27 cellular contexts compared by ENCODE assay signal in genomic region chr12:123003257-123003656, GRCh38.
"Had no signal": no experiment of that assay in that cellular context is flagged by ENCODE, and none has a peak within 500 bp of the region (broad histone marks: within the 10 kb centered on the region; RNA-seq: fewer than 3 reads in every experiment).

No MANE protein-coding gene starts in this region.

- H3K27ac Mint-ChIP-seq: dendritic cell treated with granulocyte-macrophage colony-stimulating factor and Interleukin-4, amounts not matched to agents 40 ng/mL and 50 ng/mL, for 4 days; endodermal cell; stimulated activated naive B cell treated with anti-CD40 and anti-IgM and Interleukin-4, amounts not matched to agents 10 μg/mL and 1 μg/mL and 100 μg/mL, for 72 hours; type B pancreatic cell had no signal

- H3K9me3 Mint-ChIP-seq: dendritic cell treated with granulocyte-macrophage colony-stimulating factor and Interleukin-4, amounts not matched to agents 40 ng/mL and 50 ng/mL, for 4 days; endodermal cell; naive thymus-derived CD8-positive, alpha-beta T cell; nephron progenitor cell; stimulated activated naive B cell treated with anti-CD40 and anti-IgM and Interleukin-4, amounts not matched to agents 10 μg/mL and 1 μg/mL and 100 μg/mL, for 72 hours; type B pancreatic cell had no signal

- H3K27me3 Mint-ChIP-seq: dendritic cell treated with granulocyte-macrophage colony-stimulating factor and Interleukin-4, amounts not matched to agents 40 ng/mL and 50 ng/mL, for 4 days; naive thymus-derived CD8-positive, alpha-beta T cell; stimulated activated naive B cell treated with anti-CD40 and anti-IgM and Interleukin-4, amounts not matched to agents 10 μg/mL and 1 μg/mL and 100 μg/mL, for 72 hours; type B pancreatic cell had no signal

- H3K4me1 Mint-ChIP-seq: endodermal cell had no signal

- H3K27me3 ChIP-seq: colonic mucosa, esophagus muscularis mucosa, foreskin keratinocyte, gastroesophageal sphincter, heart left ventricle, pancreas, right lobe of liver, stomach, thyroid gland had no signal

- FAIRE-seq: endothelial cell of umbilical vein, islet of Langerhans, pancreas, small intestine had no signal

- ATAC-seq: foreskin keratinocyte; gastroesophageal sphincter; heart left ventricle; left colon; lower lobe of right lung; naive thymus-derived CD8-positive, alpha-beta T cell; pancreas; right lobe of liver; stimulated activated naive B cell treated with anti-CD40 and anti-IgM and Interleukin-4, amounts not matched to agents 10 μg/mL and 1 μg/mL and 100 μg/mL, for 72 hours had no signal

- H3K9me3 ChIP-seq: colonic mucosa, esophagus muscularis mucosa, gastroesophageal sphincter, heart left ventricle, left ventricle myocardium inferior, lower lobe of right lung, pancreas, right lobe of liver, stomach, thyroid gland had no signal

- H3K4me3 Mint-ChIP-seq: dendritic cell treated with granulocyte-macrophage colony-stimulating factor and Interleukin-4, amounts not matched to agents 40 ng/mL and 50 ng/mL, for 4 days; endodermal cell; naive thymus-derived CD8-positive, alpha-beta T cell; nephron progenitor cell; stimulated activated naive B cell treated with anti-CD40 and anti-IgM and Interleukin-4, amounts not matched to agents 10 μg/mL and 1 μg/mL and 100 μg/mL, for 72 hours; type B pancreatic cell had no signal

- H3K4me1 ChIP-seq: colonic mucosa, esophagus muscularis mucosa, foreskin keratinocyte, gastroesophageal sphincter, heart left ventricle, left ventricle myocardium inferior, lower lobe of right lung, pancreas, stomach, thyroid gland had no signal

- DNase-seq: colonic mucosa; effector CD8-positive, alpha-beta T cell; endodermal cell; foreskin keratinocyte; hippocampal formation; kidney glomerular epithelial cell; left colon; left ventricle myocardium inferior; lower lobe of right lung; nephron progenitor cell; occipital lobe; right lobe of liver; small intestine; stimulated activated CD4-positive, alpha-beta T cell treated with anti-CD3 and anti-CD28 coated beads, Interleukin-15, amount 100 ng/mL, for 24 hours; stimulated activated CD4-positive, alpha-beta T cell treated with anti-CD3 and anti-CD28 coated beads, Interleukin-2, amount 100 ng/mL, for 48 hours; stimulated activated naive B cell treated with anti-CD40 and anti-IgM and Interleukin-4, amounts not matched to agents 10 μg/mL and 1 μg/mL and 100 μg/mL, for 72 hours; stomach; thyroid gland had no signal

- H3K27ac ChIP-seq: colonic mucosa, esophagus muscularis mucosa, foreskin keratinocyte, gastroesophageal sphincter, heart left ventricle, left ventricle myocardium inferior, lower lobe of right lung, pancreas, right lobe of liver, stomach, thyroid gland had no signal

- H3K36me3 Mint-ChIP-seq: type B pancreatic cell had no signal

- H3K36me3 ChIP-seq: colonic mucosa had no signal

- H3K4me3 ChIP-seq: colonic mucosa, esophagus muscularis mucosa, gastroesophageal sphincter, heart left ventricle, left ventricle myocardium inferior, lower lobe of right lung, pancreas, right lobe of liver, stomach, thyroid gland had no signal
